In genomic region chr3:11835028-11835639, GRCh38 we compare ENCODE assay signal across 8 cellular contexts. TPM values are rescaled to one million over a fixed set of nuclear protein-coding genes. Genes with fewer than 3 reads are reported as not detected.
DNase-seq lines count a peak whose midpoint lies in the region; ATAC-seq and TF ChIP-seq lines count a peak whose summit lies in the region.

No MANE protein-coding gene starts in this region.

- no peaks in the 10 kb centered on the region for H3F3A ChIP-seq in OCI-LY1 (ENCODE audit: insufficient read depth, low read length)

- no peak overlapping the region for H2AFZ ChIP-seq in OCI-LY1 (ENCODE audit: low read length)

- no peak for ATAC-seq in activated T-cell treated with anti-CD3 and anti-CD28 coated beads, Interleukin-2, amount 50 U/mL, for 72 hours (replicated peaks in 1 of 2)
- ATAC-seq in GM18858 (IDR thresholded peaks at IDR 0.05; ENCODE audit: unreplicated experiment): no peak

- H3K9ac ChIP-seq in OCI-LY1 (ENCODE audit: low read length): no peak overlapping the region

- peak; percentile 61 for TF ChIP-seq CTCF in OCI-LY1 (IDR thresholded peaks at IDR 0.05; ENCODE audit: low read length)
- no peak for TF ChIP-seq CTCF in epithelial cell of esophagus (IDR thresholded peaks at IDR 0.05; ENCODE audit: insufficient read depth, low read depth, low read length, missing control alignments)
- peak; percentile 47 for TF ChIP-seq CTCF in retinal pigment epithelial cell (conservative IDR thresholded peaks at IDR 0.05; ENCODE audit: low read depth, low read length)

- no peaks in the 10 kb centered on the region for H3K4me1 ChIP-seq in OCI-LY1 (ENCODE audit: insufficient read depth, low read length, severe bottlenecking)

- H4K20me1 ChIP-seq in OCI-LY1 (ENCODE audit: insufficient read depth, low read length): no peaks in the 10 kb centered on the region

- H3K9me3 ChIP-seq in OCI-LY1 (ENCODE audit: low read length): 0 out of 2 replicates have a peak, but pooled peaks cover 5% of the 10 kb centered on the region

- no peak overlapping the region for H3K4me3 Mint-ChIP-seq in activated T-cell treated with anti-CD3 and anti-CD28 coated beads, Interleukin-2, amount 50 U/mL, for 72 hours

- H3K36me3 Mint-ChIP-seq in activated T-cell treated with anti-CD3 and anti-CD28 coated beads, Interleukin-2, amount 50 U/mL, for 72 hours (ENCODE audit: insufficient read depth in 2 of 2): peaks cover 3 to 25% of the 10 kb centered on the region in 2 donors

- DNase-seq in NCI-H1694 treated with DMSO at 0.1 percent for 48 hours (lab: John Stamatoyannopoulos, UW): peak; percentile 9
- DNase-seq in NCI-H1694 (lab: John Stamatoyannopoulos, UW): no peak
- DNase-seq in epithelial cell of esophagus (ENCODE audit: low read depth): peak; percentile 34
- DNase-seq in retinal pigment epithelial cell (ENCODE audit: low read depth): no peak
- no peak for DNase-seq in H4 (ENCODE audit: low spot score)
- DNase-seq in activated T-cell treated with anti-CD3 and anti-CD28 coated beads, Interleukin-2, amount 50 U/mL, for 72 hours: no peak

- no peak overlapping the region for H3K4me2 ChIP-seq in OCI-LY1 (ENCODE audit: low read length)

- no peaks in the 10 kb centered on the region for H3K4me1 Mint-ChIP-seq in activated T-cell treated with anti-CD3 and anti-CD28 coated beads, Interleukin-2, amount 50 U/mL, for 72 hours (ENCODE audit: low read depth)

- no peaks in the 10 kb centered on the region for H3K27me3 Mint-ChIP-seq in activated T-cell treated with anti-CD3 and anti-CD28 coated beads, Interleukin-2, amount 50 U/mL, for 72 hours (ENCODE audit: low read depth)

- no peaks in the 10 kb centered on the region for H3K27me3 ChIP-seq in OCI-LY1 (ENCODE audit: insufficient read depth, low read length)

- no peaks in the 10 kb centered on the region for H3K9me3 Mint-ChIP-seq in activated T-cell treated with anti-CD3 and anti-CD28 coated beads, Interleukin-2, amount 50 U/mL, for 72 hours

- no peaks in the 10 kb centered on the region for H3K9me2 ChIP-seq in OCI-LY1 (ENCODE audit: low read depth, low read length)

- H3K27ac Mint-ChIP-seq in activated T-cell treated with anti-CD3 and anti-CD28 coated beads, Interleukin-2, amount 50 U/mL, for 72 hours: no peak overlapping the region

- H3K79me2 ChIP-seq in OCI-LY1 (ENCODE audit: insufficient read depth, low read length): no peaks in the 10 kb centered on the region

- no peak overlapping the region for H3K4me3 ChIP-seq in OCI-LY1 (ENCODE audit: low read depth, low read length, poor library complexity, severe bottlenecking)
- no peak overlapping the region for H3K4me3 ChIP-seq in epithelial cell of esophagus (ENCODE audit: low read length)
- no peak overlapping the region for H3K4me3 ChIP-seq in retinal pigment epithelial cell (ENCODE audit: low read length)

- H3K36me3 ChIP-seq in OCI-LY1 (ENCODE audit: insufficient read depth, low read length): peaks cover 70% of the 10 kb centered on the region

- H3K27ac ChIP-seq in OCI-LY1 (ENCODE audit: low read depth, low read length, poor library complexity, severe bottlenecking): no peak overlapping the region

RNA-seq across cellular contexts. Expression of gene TAMM41, which starts 11.6 kb away (rescaled TPM):
- 7.6 and 17.2 TPM in 2 replicates for total RNA-seq in H4 (2014; rRNA removed; shearing (Covaris generic))
- total RNA-seq in activated T-cell treated with anti-CD3 and anti-CD28 coated beads, Interleukin-2, amount 50 U/mL, for 72 hours: 10 to 100 TPM; 30.2 to 31.2 TPM

Comparison
In these comparisons a context has a peak if more than half of its experiments do, and no peak if none do; other contexts are left out.
1. DNase-seq: peak in NCI-H1694 treated with DMSO at 0.1 percent for 48 hours (single experiment) and epithelial cell of esophagus (single experiment); none in NCI-H1694 (single experiment), retinal pigment epithelial cell (single experiment), H4 (single experiment) and activated T-cell treated with anti-CD3 and anti-CD28 coated beads, Interleukin-2, amount 50 U/mL, for 72 hours (0 of 2).